ENCODE assay signal across 19 cellular contexts in genomic region chr16:89739383-89739782, GRCh38.
"Had no signal": no experiment of that assay in that cellular context is flagged by ENCODE, and none has a peak within 500 bp of the region (broad histone marks: within the 10 kb centered on the region; RNA-seq: fewer than 3 reads in every experiment).

No MANE protein-coding gene starts in this region.

- H3K9me3 ChIP-seq: colonic mucosa, heart left ventricle, SK-N-SH, tibial artery had no signal

- ATAC-seq: activated T-cell treated with anti-CD3 and anti-CD28 coated beads, Interleukin-2, amount 50 U/mL, for 4 hours; foreskin keratinocyte; heart left ventricle; left ventricle myocardium superior had no signal

- H3K27me3 ChIP-seq: colonic mucosa, foreskin keratinocyte, heart left ventricle, tibial artery had no signal

- H3K27ac ChIP-seq: colonic mucosa, foreskin keratinocyte, heart left ventricle, parathyroid adenoma, tibial artery had no signal

- DNase-seq: activated B cell treated with CpG ODN at 0.5 μM for 24 hours; activated CD4-positive, alpha-beta T cell treated with anti-CD3 and anti-CD28 coated beads, Interleukin-2, amount 10 ng/mL, durations not matched to agents 24 days and 14 days; activated gamma-delta T cell; activated T-cell treated with anti-CD3 and anti-CD28 coated beads, Interleukin-2, amount 50 U/mL, for 4 hours; colonic mucosa; foreskin keratinocyte; heart left ventricle; kidney; left ventricle myocardium superior; mesenchymal stem cell; retina; SK-N-SH; stimulated activated CD4-positive, alpha-beta T cell treated with anti-CD3 and anti-CD28 coated beads, Interleukin-15, amount 100 ng/mL, for 24 hours; stimulated activated CD4-positive, alpha-beta T cell treated with anti-CD3 and anti-CD28 coated beads, Interleukin-4, amount 100 ng/mL, for 24 hours; tibial artery had no signal

- H3K4me1 ChIP-seq: colonic mucosa, foreskin keratinocyte, heart left ventricle, parathyroid adenoma, tibial artery had no signal

- H3K79me2 ChIP-seq: parathyroid adenoma had no signal

- H3K4me3 ChIP-seq: colonic mucosa, heart left ventricle, tibial artery had no signal

- H3K4me3 Mint-ChIP-seq: activated B cell treated with CpG ODN at 0.5 μM for 24 hours; activated CD4-positive, alpha-beta T cell treated with anti-CD3 and anti-CD28 coated beads, Interleukin-2, amount 10 ng/mL, durations not matched to agents 24 days and 14 days; activated T-cell treated with anti-CD3 and anti-CD28 coated beads, Interleukin-2, amount 50 U/mL, for 4 hours; neural crest cell had no signal

- H3K27me3 Mint-ChIP-seq: activated B cell treated with CpG ODN at 0.5 μM for 24 hours; activated CD4-positive, alpha-beta T cell treated with anti-CD3 and anti-CD28 coated beads, Interleukin-2, amount 10 ng/mL, durations not matched to agents 24 days and 14 days had no signal

- H3K9me3 Mint-ChIP-seq: activated B cell treated with CpG ODN at 0.5 μM for 24 hours; activated CD4-positive, alpha-beta T cell treated with anti-CD3 and anti-CD28 coated beads, Interleukin-2, amount 10 ng/mL, durations not matched to agents 24 days and 14 days; activated T-cell treated with anti-CD3 and anti-CD28 coated beads, Interleukin-2, amount 50 U/mL, for 4 hours; neural crest cell had no signal

- H3K4me1 Mint-ChIP-seq: neural crest cell had no signal

- H2AFZ ChIP-seq: parathyroid adenoma had no signal

- FAIRE-seq: endothelial cell of umbilical vein, kidney, TTC549 had no signal

- H3K27ac Mint-ChIP-seq: activated B cell treated with CpG ODN at 0.5 μM for 24 hours had no signal

- H3K9ac ChIP-seq: parathyroid adenoma, SK-N-SH had no signal

- H3K4me2 ChIP-seq: SK-N-SH had no signal
